In genomic region chrX:40092808-40093435, GRCh38 we compare ENCODE assay signal across 1 cellular context.
TF ChIP-seq lines count a peak whose summit lies in the region.

No MANE protein-coding gene starts in this region.

TF ChIP-seq in HepG2, 621 proteins besides CTCF, POLR2A, EP300 and RAD21 (continued from another document):
- no peak for TF ChIP-seq ATF5 (CRISPR knock-in tag; IDR thresholded peaks at IDR 0.05; ENCODE audit: low read depth)
- no peak for TF ChIP-seq ZNF414 (CRISPR knock-in tag; IDR thresholded peaks at IDR 0.05)
- no peak for TF ChIP-seq TOPORS (CRISPR knock-in tag; IDR thresholded peaks at IDR 0.05)
- TF ChIP-seq, protein P1, sequence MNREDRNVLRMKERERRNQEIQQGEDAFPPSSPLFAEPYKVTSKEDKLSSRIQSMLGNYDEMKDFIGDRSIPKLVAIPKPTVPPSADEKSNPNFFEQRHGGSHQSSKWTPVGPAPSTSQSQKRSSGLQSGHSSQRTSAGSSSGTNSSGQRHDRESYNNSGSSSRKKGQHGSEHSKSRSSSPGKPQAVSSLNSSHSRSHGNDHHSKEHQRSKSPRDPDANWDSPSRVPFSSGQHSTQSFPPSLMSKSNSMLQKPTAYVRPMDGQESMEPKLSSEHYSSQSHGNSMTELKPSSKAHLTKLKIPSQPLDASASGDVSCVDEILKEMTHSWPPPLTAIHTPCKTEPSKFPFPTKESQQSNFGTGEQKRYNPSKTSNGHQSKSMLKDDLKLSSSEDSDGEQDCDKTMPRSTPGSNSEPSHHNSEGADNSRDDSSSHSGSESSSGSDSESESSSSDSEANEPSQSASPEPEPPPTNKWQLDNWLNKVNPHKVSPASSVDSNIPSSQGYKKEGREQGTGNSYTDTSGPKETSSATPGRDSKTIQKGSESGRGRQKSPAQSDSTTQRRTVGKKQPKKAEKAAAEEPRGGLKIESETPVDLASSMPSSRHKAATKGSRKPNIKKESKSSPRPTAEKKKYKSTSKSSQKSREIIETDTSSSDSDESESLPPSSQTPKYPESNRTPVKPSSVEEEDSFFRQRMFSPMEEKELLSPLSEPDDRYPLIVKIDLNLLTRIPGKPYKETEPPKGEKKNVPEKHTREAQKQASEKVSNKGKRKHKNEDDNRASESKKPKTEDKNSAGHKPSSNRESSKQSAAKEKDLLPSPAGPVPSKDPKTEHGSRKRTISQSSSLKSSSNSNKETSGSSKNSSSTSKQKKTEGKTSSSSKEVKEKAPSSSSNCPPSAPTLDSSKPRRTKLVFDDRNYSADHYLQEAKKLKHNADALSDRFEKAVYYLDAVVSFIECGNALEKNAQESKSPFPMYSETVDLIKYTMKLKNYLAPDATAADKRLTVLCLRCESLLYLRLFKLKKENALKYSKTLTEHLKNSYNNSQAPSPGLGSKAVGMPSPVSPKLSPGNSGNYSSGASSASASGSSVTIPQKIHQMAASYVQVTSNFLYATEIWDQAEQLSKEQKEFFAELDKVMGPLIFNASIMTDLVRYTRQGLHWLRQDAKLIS (CRISPR knock-in tag; IDR thresholded peaks at IDR 0.05) = no peak
- TF ChIP-seq U2AF2 (IDR thresholded peaks at IDR 0.05; ENCODE audit: low read depth, low read length) = no peak
- TF ChIP-seq ZNF138 (CRISPR knock-in tag; IDR thresholded peaks at IDR 0.05; ENCODE audit: low read depth) = no peak
- TF ChIP-seq, protein P2, sequence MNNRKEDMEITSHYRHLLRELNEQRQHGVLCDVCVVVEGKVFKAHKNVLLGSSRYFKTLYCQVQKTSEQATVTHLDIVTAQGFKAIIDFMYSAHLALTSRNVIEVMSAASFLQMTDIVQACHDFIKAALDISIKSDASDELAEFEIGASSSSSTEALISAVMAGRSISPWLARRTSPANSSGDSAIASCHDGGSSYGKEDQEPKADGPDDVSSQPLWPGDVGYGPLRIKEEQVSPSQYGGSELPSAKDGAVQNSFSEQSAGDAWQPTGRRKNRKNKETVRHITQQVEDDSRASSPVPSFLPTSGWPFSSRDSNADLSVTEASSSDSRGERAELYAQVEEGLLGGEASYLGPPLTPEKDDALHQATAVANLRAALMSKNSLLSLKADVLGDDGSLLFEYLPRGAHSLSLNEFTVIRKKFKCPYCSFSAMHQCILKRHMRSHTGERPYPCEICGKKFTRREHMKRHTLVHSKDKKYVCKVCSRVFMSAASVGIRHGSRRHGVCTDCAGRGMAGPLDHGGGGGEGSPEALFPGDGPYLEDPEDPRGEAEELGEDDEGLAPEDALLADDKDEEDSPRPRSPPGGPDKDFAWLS (CRISPR knock-in tag; IDR thresholded peaks at IDR 0.05; ENCODE audit: borderline replicate concordance) = no peak
- TF ChIP-seq, protein P3, sequence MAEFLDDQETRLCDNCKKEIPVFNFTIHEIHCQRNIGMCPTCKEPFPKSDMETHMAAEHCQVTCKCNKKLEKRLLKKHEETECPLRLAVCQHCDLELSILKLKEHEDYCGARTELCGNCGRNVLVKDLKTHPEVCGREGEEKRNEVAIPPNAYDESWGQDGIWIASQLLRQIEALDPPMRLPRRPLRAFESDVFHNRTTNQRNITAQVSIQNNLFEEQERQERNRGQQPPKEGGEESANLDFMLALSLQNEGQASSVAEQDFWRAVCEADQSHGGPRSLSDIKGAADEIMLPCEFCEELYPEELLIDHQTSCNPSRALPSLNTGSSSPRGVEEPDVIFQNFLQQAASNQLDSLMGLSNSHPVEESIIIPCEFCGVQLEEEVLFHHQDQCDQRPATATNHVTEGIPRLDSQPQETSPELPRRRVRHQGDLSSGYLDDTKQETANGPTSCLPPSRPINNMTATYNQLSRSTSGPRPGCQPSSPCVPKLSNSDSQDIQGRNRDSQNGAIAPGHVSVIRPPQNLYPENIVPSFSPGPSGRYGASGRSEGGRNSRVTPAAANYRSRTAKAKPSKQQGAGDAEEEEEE (CRISPR knock-in tag; IDR thresholded peaks at IDR 0.05; ENCODE audit: borderline replicate concordance) = no peak
- TF ChIP-seq TCF7L2 (IDR thresholded peaks at IDR 0.05; ENCODE audit: low read depth, low read length) = no peak
- no peak for TF ChIP-seq POGZ (CRISPR knock-in tag; IDR thresholded peaks at IDR 0.05)
- no peak for TF ChIP-seq ZNF12 (CRISPR knock-in tag; IDR thresholded peaks at IDR 0.05)
- no peak for TF ChIP-seq ZFYVE20 (CRISPR knock-in tag; IDR thresholded peaks at IDR 0.05; ENCODE audit: borderline replicate concordance, low read depth)
TF ChIP-seq in HepG2: peak in this region for 0.
